17 cellular contexts compared by ENCODE assay signal in the genomic region with DNA sequence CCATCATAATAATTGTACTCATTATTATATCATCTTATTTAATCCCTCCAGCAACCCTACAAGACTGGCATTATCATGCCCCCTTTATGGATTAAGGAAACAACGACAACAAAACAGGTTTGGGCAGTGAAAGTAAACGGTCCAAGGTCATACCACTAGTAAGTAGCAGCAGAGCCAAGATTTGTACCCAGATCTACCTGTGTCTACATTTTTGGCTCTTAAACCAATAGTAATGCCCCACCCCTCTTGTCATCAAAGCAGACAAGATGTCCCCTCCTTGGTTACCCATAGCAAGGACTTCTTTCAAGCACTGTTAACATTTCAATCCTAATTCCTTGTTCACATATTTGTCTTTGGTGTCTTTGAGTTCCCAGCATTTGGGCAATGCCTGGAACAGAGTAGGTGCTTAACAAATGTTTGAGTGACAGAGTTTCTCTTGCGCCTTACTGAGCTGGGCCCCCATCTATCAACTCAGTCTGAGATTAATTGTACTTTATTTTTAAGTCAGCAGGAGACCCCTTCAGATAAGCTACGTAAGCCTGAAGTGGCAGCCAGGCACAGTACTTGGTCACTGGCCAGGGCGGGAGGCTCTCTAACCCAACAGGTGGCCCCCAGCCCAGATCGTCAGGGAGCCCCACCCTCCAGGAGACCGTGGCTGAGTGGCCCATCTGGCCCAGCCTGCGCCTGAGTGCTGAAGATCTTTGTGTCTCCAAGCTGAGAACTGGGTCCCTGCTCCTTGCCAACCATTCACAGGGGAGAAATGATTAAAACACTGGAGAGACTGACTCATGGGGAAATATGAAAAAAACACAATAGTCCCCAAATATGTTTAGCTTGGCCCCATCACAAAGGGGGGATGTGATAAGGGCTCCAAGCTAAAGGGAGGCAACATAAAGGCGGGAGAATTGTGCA.
A peak's percentile ranks its signal among the peaks of the same experiment; 100 is the strongest.
DNase-seq lines count a peak whose midpoint lies in the region; ATAC-seq, FAIRE-seq and TF ChIP-seq lines count a peak whose summit lies in the region.
"Had no signal": no experiment of that assay in that cellular context is flagged by ENCODE, and none has a peak within 500 bp of the region (broad histone marks: within the 10 kb centered on the region; RNA-seq: fewer than 3 reads in every experiment).

No MANE protein-coding gene starts in this region.

- no peaks in the 10 kb centered on the region for H3K4me1 Mint-ChIP-seq in astrocyte (ENCODE audit: low read depth, unreplicated experiment)
- peaks cover 2% of the 10 kb centered on the region for H3K4me1 Mint-ChIP-seq in activated CD4-positive, alpha-beta memory T cell treated with anti-CD3 and anti-CD28 coated beads for 36 hours (ENCODE audit: low read depth)
- H3K4me1 Mint-ChIP-seq: naive B cell had no signal

- DNase-seq in NCI-H2029 (lab: John Stamatoyannopoulos, UW) (peak; percentile 19), NCI-H2029 treated with DMSO at 0.1 percent for 48 hours (lab: John Stamatoyannopoulos, UW) (no peak), astrocyte (ENCODE audit: low read depth) (peak; percentile 67), heart right ventricle (peak in 1 of 2 donors; percentile 74), stromal cell of bone marrow (ENCODE audit: low read depth) (peak; percentile 43), GM19238 (ENCODE audit: insufficient read length, low spot score) (no peak), NOMO-1 (lab: John Stamatoyannopoulos, UW; ENCODE audit: unreplicated experiment in 2 of 2) (no peak)
- DNase-seq in activated CD4-positive, alpha-beta memory T cell treated with anti-CD3 and anti-CD28 coated beads for 36 hours: no peak
- DNase-seq: activated naive CD8-positive, alpha-beta T cell treated with anti-CD3 and anti-CD28 coated beads, Interleukin-2, amount 50 U/mL, for 24 hours; Kasumi-1; naive B cell; NCI-H1930 had no signal

- H3K27ac ChIP-seq in astrocyte (ENCODE audit: low read depth, low read length) (no peak overlapping the region), heart right ventricle (no peak overlapping the region)
- H3K27ac ChIP-seq: dorsolateral prefrontal cortex had no signal

- no peak overlapping the region for H3K4me3 Mint-ChIP-seq in astrocyte (ENCODE audit: unreplicated experiment)
- no peak overlapping the region for H3K4me3 Mint-ChIP-seq in activated CD4-positive, alpha-beta memory T cell treated with anti-CD3 and anti-CD28 coated beads for 36 hours
- H3K4me3 Mint-ChIP-seq: activated naive CD8-positive, alpha-beta T cell treated with anti-CD3 and anti-CD28 coated beads, Interleukin-2, amount 50 U/mL, for 24 hours; naive B cell had no signal

- POLR2A ChIA-PET in activated CD4-positive, alpha-beta memory T cell treated with anti-CD3 and anti-CD28 coated beads for 36 hours (lab: Charles Lee): no interaction called here

- H3K9ac ChIP-seq in astrocyte (ENCODE audit: low read length): no peak overlapping the region

- H4K20me1 ChIP-seq in astrocyte (ENCODE audit: insufficient read depth, low read length): no peaks in the 10 kb centered on the region

- H3K27me3 ChIP-seq in astrocyte (ENCODE audit: insufficient read depth, low read length) (no peaks in the 10 kb centered on the region), heart right ventricle (peaks cover 0 to 6% (median 0%) of the 10 kb centered on the region in 7 donors)
- H3K27me3 ChIP-seq: dorsolateral prefrontal cortex had no signal

- intact Hi-C loops in heart right ventricle (cut with DNase I): no loop called here
- intact Hi-C loops in activated CD4-positive, alpha-beta memory T cell treated with anti-CD3 and anti-CD28 coated beads for 36 hours (cut with micrococcal nuclease): no loop called here

- no peak for FAIRE-seq in astrocyte (lab: Jason Lieb, UNC)
- FAIRE-seq: frontal cortex, keratinocyte had no signal

- TF ChIP-seq CTCF in astrocyte (IDR thresholded peaks at IDR 0.05; ENCODE audit: insufficient read depth, low read depth, low read length) (no peak), heart right ventricle (IDR thresholded peaks at IDR 0.05) (no peak)

- peaks cover 7% of the 10 kb centered on the region for H3K4me1 ChIP-seq in astrocyte (ENCODE audit: insufficient read depth, low read length)
- H3K4me1 ChIP-seq in heart right ventricle: peaks cover 0 to 5% (median 0%) of the 10 kb centered on the region in 9 donors
- H3K4me1 ChIP-seq: HAP-1 had no signal

- no peaks in the 10 kb centered on the region for H3K36me3 ChIP-seq in astrocyte (ENCODE audit: insufficient read depth, low read length)
- H3K36me3 ChIP-seq in heart right ventricle: no peaks in the 10 kb centered on the region
- H3K36me3 ChIP-seq: HAP-1 had no signal

- H3K27ac Mint-ChIP-seq in astrocyte (ENCODE audit: unreplicated experiment): no peak overlapping the region
- no peak overlapping the region for H3K27ac Mint-ChIP-seq in activated CD4-positive, alpha-beta memory T cell treated with anti-CD3 and anti-CD28 coated beads for 36 hours
- H3K27ac Mint-ChIP-seq: activated naive CD8-positive, alpha-beta T cell treated with anti-CD3 and anti-CD28 coated beads, Interleukin-2, amount 50 U/mL, for 24 hours; naive B cell had no signal

- peaks cover 3% of the 10 kb centered on the region for H3K36me3 Mint-ChIP-seq in astrocyte (ENCODE audit: low read depth, unreplicated experiment)
- H3K36me3 Mint-ChIP-seq in activated CD4-positive, alpha-beta memory T cell treated with anti-CD3 and anti-CD28 coated beads for 36 hours: no peaks in the 10 kb centered on the region
- H3K36me3 Mint-ChIP-seq: naive B cell had no signal

- peaks cover 4% of the 10 kb centered on the region for H3K9me3 Mint-ChIP-seq in astrocyte (ENCODE audit: unreplicated experiment)
- no peaks in the 10 kb centered on the region for H3K9me3 Mint-ChIP-seq in activated CD4-positive, alpha-beta memory T cell treated with anti-CD3 and anti-CD28 coated beads for 36 hours
- H3K9me3 Mint-ChIP-seq: activated naive CD8-positive, alpha-beta T cell treated with anti-CD3 and anti-CD28 coated beads, Interleukin-2, amount 50 U/mL, for 24 hours had no signal

- no peaks in the 10 kb centered on the region for H3K79me2 ChIP-seq in astrocyte (ENCODE audit: insufficient read depth, low read length)

- ATAC-seq in heart right ventricle: peak in 7 of 8 donors; percentile 46 to 90 (median 75)
- ATAC-seq: activated naive CD8-positive, alpha-beta T cell treated with anti-CD3 and anti-CD28 coated beads, Interleukin-2, amount 50 U/mL, for 24 hours; SK-N-SH treated with all-trans-retinoic acid at 6 μM for 48 hours had no signal

- peaks cover 17% of the 10 kb centered on the region for H3K27me3 Mint-ChIP-seq in astrocyte (ENCODE audit: low read depth, unreplicated experiment)
- H3K27me3 Mint-ChIP-seq in activated CD4-positive, alpha-beta memory T cell treated with anti-CD3 and anti-CD28 coated beads for 36 hours: peaks cover 1% of the 10 kb centered on the region

- peak overlapping the region; percentile 19 for H3K4me2 ChIP-seq in astrocyte (ENCODE audit: low read length)

- no peak overlapping the region for H2AFZ ChIP-seq in astrocyte (ENCODE audit: low read depth, low read length)

- WGBS in heart right ventricle, 2 donors: 39 to 42% methylated on average over 9 of the region's 9 CpGs

- H3K4me3 ChIP-seq in astrocyte (ENCODE audit: insufficient read depth, low read depth, low read length): no peak overlapping the region
- H3K4me3 ChIP-seq in heart right ventricle: no peak overlapping the region
- H3K4me3 ChIP-seq: dorsolateral prefrontal cortex, HAP-1 had no signal

- no peaks in the 10 kb centered on the region for H3K9me3 ChIP-seq in astrocyte (ENCODE audit: insufficient read depth, low read depth, low read length)
- no peaks in the 10 kb centered on the region for H3K9me3 ChIP-seq in heart right ventricle
- H3K9me3 ChIP-seq: HAP-1 had no signal

- CTCF ChIA-PET in activated CD4-positive, alpha-beta memory T cell treated with anti-CD3 and anti-CD28 coated beads for 36 hours (lab: Charles Lee): no interaction called here

Comparison
In these comparisons a context has a peak if more than half of its experiments do, and no peak if none do; other contexts are left out.
1. DNase-seq: peak in NCI-H2029 (single experiment), astrocyte (single experiment) and stromal cell of bone marrow (single experiment); none in NCI-H2029 treated with DMSO at 0.1 percent for 48 hours (single experiment), activated CD4-positive, alpha-beta memory T cell treated with anti-CD3 and anti-CD28 coated beads for 36 hours (single experiment), GM19238 (single experiment) and NOMO-1 (0 of 2).